ENCODE assay signal across 8 cellular contexts in the genomic region with DNA sequence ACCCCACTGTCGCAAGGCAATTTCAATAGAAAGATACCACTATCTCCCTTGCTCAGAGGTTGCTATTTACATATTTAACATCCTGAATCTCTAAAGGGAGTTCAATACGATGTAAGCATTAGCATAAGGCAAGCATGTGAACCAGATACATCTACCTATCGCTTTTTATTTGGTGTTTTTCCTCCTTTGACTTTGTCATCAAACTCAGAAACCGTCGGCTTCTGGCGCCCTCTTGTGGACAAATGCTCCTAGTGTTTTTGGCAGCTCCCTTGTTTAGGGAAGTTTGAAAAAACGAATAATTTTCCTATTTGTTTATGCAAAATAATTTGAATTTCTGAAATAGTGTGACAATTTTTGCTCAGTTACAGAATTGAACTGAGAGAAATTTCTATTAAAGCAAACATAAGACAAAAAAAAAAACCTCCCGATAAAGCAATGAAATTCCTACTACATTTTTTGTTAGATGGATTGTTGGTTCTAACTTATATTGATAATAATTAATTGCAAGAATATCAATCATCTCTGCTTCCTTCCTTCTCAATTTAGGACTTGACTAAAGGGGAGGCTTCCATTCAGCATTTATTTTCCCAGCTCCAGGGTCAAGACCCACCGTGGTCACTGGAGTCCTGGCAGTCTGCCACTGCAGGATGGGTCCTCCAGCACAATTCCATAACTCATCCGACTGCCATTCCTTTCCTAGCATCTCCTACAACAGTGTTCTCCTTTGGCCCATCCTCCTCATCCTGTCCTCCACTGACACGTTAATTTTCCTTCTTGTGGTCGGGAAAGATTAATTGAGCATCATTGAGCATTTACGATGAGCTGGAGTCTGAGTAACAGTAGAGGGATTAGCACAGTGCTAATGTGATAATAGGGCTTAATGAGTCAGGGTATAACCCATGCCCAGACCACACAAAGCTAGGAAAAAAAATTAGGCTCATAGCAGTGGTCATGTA.
A peak's percentile ranks its signal among the peaks of the same experiment; 100 is the strongest.
DNase-seq lines count a peak whose midpoint lies in the region; ATAC-seq, FAIRE-seq and TF ChIP-seq lines count a peak whose summit lies in the region.

No MANE protein-coding gene starts in this region.

- in situ Hi-C loops in astrocyte of the spinal cord (cut with HindIII; ENCODE audit: low sequenced_read_pairs): no loop called here

- no peaks in the 10 kb centered on the region for H3K36me3 ChIP-seq in small intestine (ENCODE audit: control insufficient read depth in 2 of 2, insufficient read depth in 2 of 2, low read length in 2 of 2)

- H3K27me3 ChIP-seq in small intestine (ENCODE audit: control insufficient read depth in 2 of 2, insufficient read depth in 2 of 2, low read length in 2 of 2): no peaks in the 10 kb centered on the region

- 21 to 26% (median 26%) methylated on average over 13 of the region's 13 CpGs for WGBS in small intestine, 3 donors

- H3K9me3 ChIP-seq in small intestine (ENCODE audit: control insufficient read depth, low read depth): no peaks in the 10 kb centered on the region

- FAIRE-seq in small intestine (lab: Jason Lieb, UNC): peak; percentile 53

- H3K4me3 ChIP-seq in astrocyte of the spinal cord (ENCODE audit: low read depth, low read length) (no peak overlapping the region), small intestine (ENCODE audit: low read depth in 1 of 2, low read length in 2 of 2) (no peak overlapping the region)

- DNase-seq in NCI-H146 (lab: John Stamatoyannopoulos, UW): peak; percentile 21
- peak; percentile 15 for DNase-seq in T1000 (lab: John Stamatoyannopoulos, UW)
- peak; percentile 73 for DNase-seq in astrocyte of the spinal cord (ENCODE audit: low read depth, low spot score)
- peak; percentile 35 to 47 for DNase-seq in hippocampal formation (lab: John Stamatoyannopoulos, UW)
- peak; percentile 82 for DNase-seq in small intestine

- H3K4me1 ChIP-seq in small intestine (ENCODE audit: control insufficient read depth in 2 of 2, insufficient read depth in 1 of 2, low read depth in 1 of 2, low read length in 1 of 2): no peaks in the 10 kb centered on the region

- TF ChIP-seq CTCF in GM12874 (IDR thresholded peaks at IDR 0.05; ENCODE audit: insufficient read depth, low read depth, low read length) (peak; percentile 62), astrocyte of the spinal cord (IDR thresholded peaks at IDR 0.05; ENCODE audit: low read depth, low read length) (peak; percentile 90)

- peak; percentile 48 for ATAC-seq in HG02610 (IDR thresholded peaks at IDR 0.05; ENCODE audit: unreplicated experiment)
- no peak for ATAC-seq in HG03521 (IDR thresholded peaks at IDR 0.05; ENCODE audit: unreplicated experiment)

- no peak overlapping the region for H3K27ac ChIP-seq in small intestine (ENCODE audit: low read depth in 1 of 2, low read length in 1 of 2)

Comparison
In these comparisons a context has a peak if more than half of its experiments do, and no peak if none do; other contexts are left out.
1. DNase-seq: peak in every context shown above with its lines; median percentile 82 in small intestine; 73 in astrocyte of the spinal cord; 41 in hippocampal formation; 21 in NCI-H146; 15 in T1000.